ENCODE assay signal across 1 cellular context in the genomic region with DNA sequence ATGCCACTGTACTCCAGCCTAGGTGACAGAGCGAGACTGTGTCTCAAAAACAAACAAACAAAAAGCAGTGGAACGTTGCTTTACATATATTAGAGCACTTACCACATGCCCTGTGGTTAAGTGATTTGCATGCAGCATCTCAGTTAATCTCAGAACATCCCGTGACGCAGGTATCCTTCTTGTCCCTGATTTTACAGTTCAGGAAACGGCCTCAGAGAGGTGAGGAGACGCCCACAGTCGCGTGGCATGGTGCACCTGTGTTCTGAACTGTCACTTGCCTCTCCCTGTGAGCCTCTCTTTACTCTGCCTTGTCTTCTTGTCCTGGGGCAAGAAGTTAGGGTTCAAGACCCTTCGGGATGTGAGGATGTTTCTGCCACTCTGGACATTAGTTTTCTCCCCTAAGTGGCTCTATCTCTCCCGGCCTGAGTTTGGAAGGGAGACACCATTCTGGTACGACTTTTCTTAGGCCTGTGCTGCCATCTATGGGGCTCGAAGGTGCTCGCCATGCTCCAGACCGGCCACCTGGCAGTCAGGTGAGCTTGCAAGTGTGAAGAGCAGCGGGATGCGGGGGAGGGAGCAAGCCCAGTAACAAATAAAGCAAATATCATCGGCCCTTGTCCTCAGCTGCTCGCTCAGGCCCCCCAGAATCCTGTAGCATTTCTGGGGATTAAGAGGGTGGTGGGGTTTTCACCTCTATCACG.
TF ChIP-seq lines count a peak whose summit lies in the region.

No MANE protein-coding gene starts in this region.

TF ChIP-seq in GM12878, 131 proteins besides CTCF, POLR2A, EP300 and RAD21 (continues in another document):
- TF ChIP-seq MYB (IDR thresholded peaks at IDR 0.05; ENCODE audit: borderline replicate concordance, low read depth, low read length), result no peak
- no peak for TF ChIP-seq JUND (IDR thresholded peaks at IDR 0.05; ENCODE audit: low read depth, low read length)
- no peak for TF ChIP-seq TCF3 (IDR thresholded peaks at IDR 0.05; ENCODE audit: borderline replicate concordance, insufficient read depth, low read depth, low read length)
- TF ChIP-seq IRF3 (IDR thresholded peaks at IDR 0.05), result no peak
- no peak for TF ChIP-seq CBFB (IDR thresholded peaks at IDR 0.05; ENCODE audit: low read depth)
- TF ChIP-seq SIX5 (IDR thresholded peaks at IDR 0.05; ENCODE audit: low read depth, low read length, severe bottlenecking), result no peak
- TF ChIP-seq SMC3 (IDR thresholded peaks at IDR 0.05; ENCODE audit: borderline replicate concordance, low read length), result peak; percentile 45
- peak in 1 of 2 experiments; percentile 74; a peak in 2 of 3 replicates for TF ChIP-seq EGR1 (IDR thresholded peaks at IDR 0.05; ENCODE audit: borderline replicate concordance in 1 of 2, low read depth in 2 of 2, low read length in 2 of 2)
- TF ChIP-seq EED (IDR thresholded peaks at IDR 0.05; ENCODE audit: low read depth), result peak; percentile 39; the same call in 1 of the 2 replicates
- TF ChIP-seq BACH1 (IDR thresholded peaks at IDR 0.05; ENCODE audit: borderline replicate concordance), result peak; percentile 21; the same call in 1 of the 2 replicates
- TF ChIP-seq ZNF274 (IDR thresholded peaks at IDR 0.05; ENCODE audit: insufficient read depth, insufficient read length), result no peak
- TF ChIP-seq WRNIP1 (IDR thresholded peaks at IDR 0.05; ENCODE audit: borderline replicate concordance, low read depth, low read length), result no peak
- TF ChIP-seq PBX3 (IDR thresholded peaks at IDR 0.05; ENCODE audit: insufficient replicate concordance, low read depth, low read length), result no peak
- TF ChIP-seq POU2F2 (IDR thresholded peaks at IDR 0.05; ENCODE audit: borderline replicate concordance, low read depth, low read length), result peak; percentile 85
- TF ChIP-seq, protein P1, sequence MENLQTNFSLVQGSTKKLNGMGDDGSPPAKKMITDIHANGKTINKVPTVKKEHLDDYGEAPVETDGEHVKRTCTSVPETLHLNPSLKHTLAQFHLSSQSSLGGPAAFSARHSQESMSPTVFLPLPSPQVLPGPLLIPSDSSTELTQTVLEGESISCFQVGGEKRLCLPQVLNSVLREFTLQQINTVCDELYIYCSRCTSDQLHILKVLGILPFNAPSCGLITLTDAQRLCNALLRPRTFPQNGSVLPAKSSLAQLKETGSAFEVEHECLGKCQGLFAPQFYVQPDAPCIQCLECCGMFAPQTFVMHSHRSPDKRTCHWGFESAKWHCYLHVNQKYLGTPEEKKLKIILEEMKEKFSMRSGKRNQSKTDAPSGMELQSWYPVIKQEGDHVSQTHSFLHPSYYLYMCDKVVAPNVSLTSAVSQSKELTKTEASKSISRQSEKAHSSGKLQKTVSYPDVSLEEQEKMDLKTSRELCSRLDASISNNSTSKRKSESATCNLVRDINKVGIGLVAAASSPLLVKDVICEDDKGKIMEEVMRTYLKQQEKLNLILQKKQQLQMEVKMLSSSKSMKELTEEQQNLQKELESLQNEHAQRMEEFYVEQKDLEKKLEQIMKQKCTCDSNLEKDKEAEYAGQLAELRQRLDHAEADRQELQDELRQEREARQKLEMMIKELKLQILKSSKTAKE (IDR thresholded peaks at IDR 0.05; ENCODE audit: low read depth, poor library complexity, severe bottlenecking), result no peak
- TF ChIP-seq BHLHE40 (IDR thresholded peaks at IDR 0.05; ENCODE audit: borderline replicate concordance in 1 of 2, low read depth in 2 of 2, low read length in 1 of 2), result peak; percentile 54 to 66; a peak in 2 of 4 replicates
- TF ChIP-seq SMAD1 (IDR thresholded peaks at IDR 0.05; ENCODE audit: low read depth, partially characterized antibody), result no peak
- no peak for TF ChIP-seq ZZZ3 (IDR thresholded peaks at IDR 0.05; ENCODE audit: control insufficient read depth, insufficient read length, low read depth)
- no peak for TF ChIP-seq NR2C1 (IDR thresholded peaks at IDR 0.05)
- TF ChIP-seq NFXL1 (IDR thresholded peaks at IDR 0.05; ENCODE audit: borderline replicate concordance), result no peak
- TF ChIP-seq YY1 (IDR thresholded peaks at IDR 0.05; ENCODE audit: low read depth, low read length), result 0 out of 2 replicates have a peak, but pooled peaks have one; percentile 56
- TF ChIP-seq BMI1 (IDR thresholded peaks at IDR 0.05; ENCODE audit: borderline replicate concordance), result no peak
- TF ChIP-seq RUNX3 (IDR thresholded peaks at IDR 0.05; ENCODE audit: low read length), result peak; percentile 49; the same call in 1 of the 2 replicates
- no peak for TF ChIP-seq HDAC6 (IDR thresholded peaks at IDR 0.05; ENCODE audit: unreplicated experiment)
- TF ChIP-seq CREM (IDR thresholded peaks at IDR 0.05; ENCODE audit: low read depth), result no peak
- no peak for TF ChIP-seq ZBTB4 (CRISPR knock-in tag; IDR thresholded peaks at IDR 0.05)
- no peak for TF ChIP-seq TAF1 (IDR thresholded peaks at IDR 0.05; ENCODE audit: borderline replicate concordance, low read depth, low read length)
- TF ChIP-seq SUZ12 (IDR thresholded peaks at IDR 0.05; ENCODE audit: unreplicated experiment), result no peak
- TF ChIP-seq FOXK2 (IDR thresholded peaks at IDR 0.05), result no peak
- TF ChIP-seq IKZF1 (conservative IDR thresholded peaks at IDR 0.05), result peak; percentile 40; the same call in 1 of the 2 replicates
- no peak for TF ChIP-seq MLLT1 (IDR thresholded peaks at IDR 0.05)
- no peak for TF ChIP-seq ZBED1 (IDR thresholded peaks at IDR 0.05; ENCODE audit: borderline replicate concordance)
- no peak for TF ChIP-seq RFX5 (IDR thresholded peaks at IDR 0.05; ENCODE audit: low read depth, low read length)
- TF ChIP-seq, protein P2, sequence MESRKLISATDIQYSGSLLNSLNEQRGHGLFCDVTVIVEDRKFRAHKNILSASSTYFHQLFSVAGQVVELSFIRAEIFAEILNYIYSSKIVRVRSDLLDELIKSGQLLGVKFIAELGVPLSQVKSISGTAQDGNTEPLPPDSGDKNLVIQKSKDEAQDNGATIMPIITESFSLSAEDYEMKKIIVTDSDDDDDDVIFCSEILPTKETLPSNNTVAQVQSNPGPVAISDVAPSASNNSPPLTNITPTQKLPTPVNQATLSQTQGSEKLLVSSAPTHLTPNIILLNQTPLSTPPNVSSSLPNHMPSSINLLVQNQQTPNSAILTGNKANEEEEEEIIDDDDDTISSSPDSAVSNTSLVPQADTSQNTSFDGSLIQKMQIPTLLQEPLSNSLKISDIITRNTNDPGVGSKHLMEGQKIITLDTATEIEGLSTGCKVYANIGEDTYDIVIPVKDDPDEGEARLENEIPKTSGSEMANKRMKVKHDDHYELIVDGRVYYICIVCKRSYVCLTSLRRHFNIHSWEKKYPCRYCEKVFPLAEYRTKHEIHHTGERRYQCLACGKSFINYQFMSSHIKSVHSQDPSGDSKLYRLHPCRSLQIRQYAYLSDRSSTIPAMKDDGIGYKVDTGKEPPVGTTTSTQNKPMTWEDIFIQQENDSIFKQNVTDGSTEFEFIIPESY (IDR thresholded peaks at IDR 0.05), result no peak
- TF ChIP-seq SIN3A (IDR thresholded peaks at IDR 0.05; ENCODE audit: low read depth, low read length), result 0 out of 2 replicates have a peak, but pooled peaks have one; percentile 42
- TF ChIP-seq MYC (IDR thresholded peaks at IDR 0.05; ENCODE audit: insufficient read depth, insufficient read length, insufficient replicate concordance, low read length, severe bottlenecking), result no peak
- TF ChIP-seq, protein P3, sequence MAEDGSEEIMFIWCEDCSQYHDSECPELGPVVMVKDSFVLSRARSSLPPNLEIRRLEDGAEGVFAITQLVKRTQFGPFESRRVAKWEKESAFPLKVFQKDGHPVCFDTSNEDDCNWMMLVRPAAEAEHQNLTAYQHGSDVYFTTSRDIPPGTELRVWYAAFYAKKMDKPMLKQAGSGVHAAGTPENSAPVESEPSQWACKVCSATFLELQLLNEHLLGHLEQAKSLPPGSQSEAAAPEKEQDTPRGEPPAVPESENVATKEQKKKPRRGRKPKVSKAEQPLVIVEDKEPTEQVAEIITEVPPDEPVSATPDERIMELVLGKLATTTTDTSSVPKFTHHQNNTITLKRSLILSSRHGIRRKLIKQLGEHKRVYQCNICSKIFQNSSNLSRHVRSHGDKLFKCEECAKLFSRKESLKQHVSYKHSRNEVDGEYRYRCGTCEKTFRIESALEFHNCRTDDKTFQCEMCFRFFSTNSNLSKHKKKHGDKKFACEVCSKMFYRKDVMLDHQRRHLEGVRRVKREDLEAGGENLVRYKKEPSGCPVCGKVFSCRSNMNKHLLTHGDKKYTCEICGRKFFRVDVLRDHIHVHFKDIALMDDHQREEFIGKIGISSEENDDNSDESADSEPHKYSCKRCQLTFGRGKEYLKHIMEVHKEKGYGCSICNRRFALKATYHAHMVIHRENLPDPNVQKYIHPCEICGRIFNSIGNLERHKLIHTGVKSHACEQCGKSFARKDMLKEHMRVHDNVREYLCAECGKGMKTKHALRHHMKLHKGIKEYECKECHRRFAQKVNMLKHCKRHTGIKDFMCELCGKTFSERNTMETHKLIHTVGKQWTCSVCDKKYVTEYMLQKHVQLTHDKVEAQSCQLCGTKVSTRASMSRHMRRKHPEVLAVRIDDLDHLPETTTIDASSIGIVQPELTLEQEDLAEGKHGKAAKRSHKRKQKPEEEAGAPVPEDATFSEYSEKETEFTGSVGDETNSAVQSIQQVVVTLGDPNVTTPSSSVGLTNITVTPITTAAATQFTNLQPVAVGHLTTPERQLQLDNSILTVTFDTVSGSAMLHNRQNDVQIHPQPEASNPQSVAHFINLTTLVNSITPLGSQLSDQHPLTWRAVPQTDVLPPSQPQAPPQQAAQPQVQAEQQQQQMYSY (CRISPR knock-in tag; IDR thresholded peaks at IDR 0.05), result no peak
- no peak for TF ChIP-seq RBBP5 (conservative IDR thresholded peaks at IDR 0.05)
- no peak for TF ChIP-seq HDAC2 (IDR thresholded peaks at IDR 0.05)
- peak; percentile 52 to 59 for TF ChIP-seq IKZF2 (IDR thresholded peaks at IDR 0.05)
- TF ChIP-seq HCFC1 (IDR thresholded peaks at IDR 0.05; ENCODE audit: low read length), result no peak
- TF ChIP-seq MTA2 (IDR thresholded peaks at IDR 0.05; ENCODE audit: low read depth), result no peak
- TF ChIP-seq SPI1 (IDR thresholded peaks at IDR 0.05; ENCODE audit: borderline replicate concordance, insufficient read depth, low read depth, low read length), result no peak
- no peak for TF ChIP-seq SREBF2 (IDR thresholded peaks at IDR 0.05; ENCODE audit: low read length)
- TF ChIP-seq CHD2 (IDR thresholded peaks at IDR 0.05; ENCODE audit: borderline replicate concordance, low read depth, low read length), result no peak
- TF ChIP-seq SREBF1 (IDR thresholded peaks at IDR 0.05; ENCODE audit: low read length), result no peak
- peak; percentile 74; the same call in 1 of the 2 replicates for TF ChIP-seq TCF12 (IDR thresholded peaks at IDR 0.05; ENCODE audit: low read depth, low read length)
- TF ChIP-seq, protein P4, sequence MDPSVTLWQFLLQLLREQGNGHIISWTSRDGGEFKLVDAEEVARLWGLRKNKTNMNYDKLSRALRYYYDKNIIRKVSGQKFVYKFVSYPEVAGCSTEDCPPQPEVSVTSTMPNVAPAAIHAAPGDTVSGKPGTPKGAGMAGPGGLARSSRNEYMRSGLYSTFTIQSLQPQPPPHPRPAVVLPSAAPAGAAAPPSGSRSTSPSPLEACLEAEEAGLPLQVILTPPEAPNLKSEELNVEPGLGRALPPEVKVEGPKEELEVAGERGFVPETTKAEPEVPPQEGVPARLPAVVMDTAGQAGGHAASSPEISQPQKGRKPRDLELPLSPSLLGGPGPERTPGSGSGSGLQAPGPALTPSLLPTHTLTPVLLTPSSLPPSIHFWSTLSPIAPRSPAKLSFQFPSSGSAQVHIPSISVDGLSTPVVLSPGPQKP (IDR thresholded peaks at IDR 0.05; ENCODE audit: low read depth, low read length), result no peak
